Comparison of ENCODE assay signal across 9 cellular contexts in the genomic region with DNA sequence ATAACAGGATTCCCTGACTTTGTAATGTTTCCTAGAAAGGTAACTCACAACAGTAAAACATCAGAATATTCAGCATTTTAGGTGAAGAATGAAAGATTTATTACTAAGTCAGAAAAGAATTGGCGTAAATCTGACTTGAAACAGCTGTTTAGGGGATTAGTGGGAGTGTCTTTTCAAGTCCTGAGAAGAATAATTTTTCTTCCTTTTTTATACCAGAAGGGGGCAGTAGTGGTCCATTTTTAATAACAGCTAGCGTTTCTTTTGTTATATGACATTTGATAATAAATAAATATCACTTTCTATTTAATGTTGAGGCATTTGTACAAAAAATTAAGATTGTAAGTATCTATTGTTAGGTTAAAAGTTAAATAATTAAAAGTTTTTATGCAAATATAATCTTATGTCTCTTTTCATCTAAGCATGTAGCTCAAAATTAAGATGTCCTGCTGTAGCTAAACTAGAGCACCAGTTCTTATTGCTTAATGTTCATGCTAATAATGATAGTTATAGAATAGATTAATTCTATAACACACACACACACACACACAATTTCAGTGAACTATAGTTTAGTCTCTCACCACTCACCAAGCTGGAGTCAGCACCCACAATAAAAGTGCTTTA.
DNase-seq lines count a peak whose midpoint lies in the region; ATAC-seq and TF ChIP-seq lines count a peak whose summit lies in the region.
"Had no signal": no experiment of that assay in that cellular context is flagged by ENCODE, and none has a peak within 500 bp of the region (broad histone marks: within the 10 kb centered on the region; RNA-seq: fewer than 3 reads in every experiment).

No MANE protein-coding gene starts in this region.

- no peak for TF ChIP-seq POLR2A in sigmoid colon (IDR thresholded peaks at IDR 0.05)

- POLR2A ChIA-PET in CD8-positive, alpha-beta T cell (lab: Charles Lee), result no interaction called here

- no peak overlapping the region for H3K4me3 ChIP-seq in CD8-positive, alpha-beta T cell (ENCODE audit: low read depth, low read length)
- no peak overlapping the region for H3K4me3 ChIP-seq in sigmoid colon

- no peak for ATAC-seq in CD8-positive, alpha-beta T cell
- peak; percentile 52 for ATAC-seq in GM21619 (IDR thresholded peaks at IDR 0.05; ENCODE audit: unreplicated experiment)
- ATAC-seq in HG03025 (IDR thresholded peaks at IDR 0.05; ENCODE audit: low FRiP score, unreplicated experiment), result no peak

- H3K4me3 Mint-ChIP-seq in CD8-positive, alpha-beta T cell, result no peak overlapping the region
- no peak overlapping the region for H3K4me3 Mint-ChIP-seq in activated CD4-positive, alpha-beta T cell treated with anti-CD3 and anti-CD28 coated beads, Interleukin-2, amount 10 ng/mL, durations not matched to agents 24 days and 14 days

- H3K9me3 Mint-ChIP-seq in CD8-positive, alpha-beta T cell, result no peaks in the 10 kb centered on the region
- H3K9me3 Mint-ChIP-seq in activated CD4-positive, alpha-beta T cell treated with anti-CD3 and anti-CD28 coated beads, Interleukin-2, amount 10 ng/mL, durations not matched to agents 24 days and 14 days, result no peaks in the 10 kb centered on the region

- WGBS in sigmoid colon, 2 donors, result 1 to 4% methylated on average over 2 of the region's 2 CpGs

- no peak for DNase-seq in CD8-positive, alpha-beta T cell
- DNase-seq in NCI-H146 (lab: John Stamatoyannopoulos, UW), result peak; percentile 34
- DNase-seq in amniotic stem cell (lab: John Stamatoyannopoulos, UW), result peak; percentile 17
- peak; percentile 62 for DNase-seq in kidney glomerular epithelial cell (lab: John Stamatoyannopoulos, UW)
- no peak for DNase-seq in activated CD4-positive, alpha-beta T cell treated with anti-CD3 and anti-CD28 coated beads, Interleukin-2, amount 10 ng/mL, durations not matched to agents 24 days and 14 days
- DNase-seq in sigmoid colon, result no peak

- no peaks in the 10 kb centered on the region for H3K36me3 ChIP-seq in CD8-positive, alpha-beta T cell (ENCODE audit: insufficient read depth, low read length)
- H3K36me3 ChIP-seq in sigmoid colon, result no peaks in the 10 kb centered on the region
- H3K36me3 ChIP-seq: neutrophil had no signal

- no peaks in the 10 kb centered on the region for H3K4me1 ChIP-seq in CD8-positive, alpha-beta T cell (ENCODE audit: insufficient read depth, low read length)
- no peaks in the 10 kb centered on the region for H3K4me1 ChIP-seq in sigmoid colon

- CTCF ChIA-PET in CD8-positive, alpha-beta T cell (lab: Charles Lee), result interaction anchor here (1.6 to 2.1 kb wide), 2 partner anchors 32 to 143 kb away, joined by 3 to 10 read pairs; no protein-coding TSS in a partner anchor

- H3K4me1 Mint-ChIP-seq in CD8-positive, alpha-beta T cell (ENCODE audit: low read depth), result no peaks in the 10 kb centered on the region
- H3K4me1 Mint-ChIP-seq in activated CD4-positive, alpha-beta T cell treated with anti-CD3 and anti-CD28 coated beads, Interleukin-2, amount 10 ng/mL, durations not matched to agents 24 days and 14 days, result no peaks in the 10 kb centered on the region

- H3K27ac ChIP-seq in CD8-positive, alpha-beta T cell (ENCODE audit: low read depth, low read length), result no peak overlapping the region
- H3K27ac ChIP-seq in sigmoid colon, result no peak overlapping the region
- H3K27ac ChIP-seq: neutrophil had no signal

- intact Hi-C loops in CD8-positive, alpha-beta T cell (cut with DNase I, micrococcal nuclease), result loop anchor here in 1 of 2 experiments (5.0 kb wide), 1 partner anchor 140 kb away; no protein-coding TSS in a partner anchor
- intact Hi-C loops in activated CD4-positive, alpha-beta T cell treated with anti-CD3 and anti-CD28 coated beads, Interleukin-2, amount 10 ng/mL, durations not matched to agents 24 days and 14 days (cut with micrococcal nuclease), result loop anchor here (5.0 kb wide), 1 partner anchor 140 kb away; no protein-coding TSS in a partner anchor
- intact Hi-C loops in sigmoid colon (cut with DNase I), result no loop called here

- H3K27me3 ChIP-seq in CD8-positive, alpha-beta T cell (ENCODE audit: insufficient read depth, low read length), result no peaks in the 10 kb centered on the region
- no peaks in the 10 kb centered on the region for H3K27me3 ChIP-seq in sigmoid colon
- H3K27me3 ChIP-seq: neutrophil had no signal

- H3K36me3 Mint-ChIP-seq in CD8-positive, alpha-beta T cell, result no peaks in the 10 kb centered on the region
- no peaks in the 10 kb centered on the region for H3K36me3 Mint-ChIP-seq in activated CD4-positive, alpha-beta T cell treated with anti-CD3 and anti-CD28 coated beads, Interleukin-2, amount 10 ng/mL, durations not matched to agents 24 days and 14 days (ENCODE audit: low read depth)

- no peak for TF ChIP-seq EP300 in sigmoid colon (IDR thresholded peaks at IDR 0.05)

- H3K27me3 Mint-ChIP-seq in CD8-positive, alpha-beta T cell (ENCODE audit: low read depth), result no peaks in the 10 kb centered on the region
- no peaks in the 10 kb centered on the region for H3K27me3 Mint-ChIP-seq in activated CD4-positive, alpha-beta T cell treated with anti-CD3 and anti-CD28 coated beads, Interleukin-2, amount 10 ng/mL, durations not matched to agents 24 days and 14 days

- TF ChIP-seq CTCF in CD8-positive, alpha-beta T cell (IDR thresholded peaks at IDR 0.05), result peak; percentile 62
- TF ChIP-seq CTCF in sigmoid colon (IDR thresholded peaks at IDR 0.05), result peak in 1 of 4 experiments; percentile 50

- no peaks in the 10 kb centered on the region for H3K9me3 ChIP-seq in CD8-positive, alpha-beta T cell (ENCODE audit: low read length)
- H3K9me3 ChIP-seq in sigmoid colon, result no peaks in the 10 kb centered on the region
- H3K9me3 ChIP-seq: neutrophil had no signal

- no peak overlapping the region for H3K27ac Mint-ChIP-seq in CD8-positive, alpha-beta T cell
- H3K27ac Mint-ChIP-seq in activated CD4-positive, alpha-beta T cell treated with anti-CD3 and anti-CD28 coated beads, Interleukin-2, amount 10 ng/mL, durations not matched to agents 24 days and 14 days, result no peak overlapping the region

Comparison
In these comparisons a context has a peak if more than half of its experiments do, and no peak if none do; other contexts are left out.
1. DNase-seq: peak in NCI-H146 (single experiment), amniotic stem cell (single experiment) and kidney glomerular epithelial cell (single experiment); none in CD8-positive, alpha-beta T cell (0 of 7), activated CD4-positive, alpha-beta T cell treated with anti-CD3 and anti-CD28 coated beads, Interleukin-2, amount 10 ng/mL, durations not matched to agents 24 days and 14 days (single experiment) and sigmoid colon (single experiment).